ENCODE assay signal across 1 cellular context in the genomic region with DNA sequence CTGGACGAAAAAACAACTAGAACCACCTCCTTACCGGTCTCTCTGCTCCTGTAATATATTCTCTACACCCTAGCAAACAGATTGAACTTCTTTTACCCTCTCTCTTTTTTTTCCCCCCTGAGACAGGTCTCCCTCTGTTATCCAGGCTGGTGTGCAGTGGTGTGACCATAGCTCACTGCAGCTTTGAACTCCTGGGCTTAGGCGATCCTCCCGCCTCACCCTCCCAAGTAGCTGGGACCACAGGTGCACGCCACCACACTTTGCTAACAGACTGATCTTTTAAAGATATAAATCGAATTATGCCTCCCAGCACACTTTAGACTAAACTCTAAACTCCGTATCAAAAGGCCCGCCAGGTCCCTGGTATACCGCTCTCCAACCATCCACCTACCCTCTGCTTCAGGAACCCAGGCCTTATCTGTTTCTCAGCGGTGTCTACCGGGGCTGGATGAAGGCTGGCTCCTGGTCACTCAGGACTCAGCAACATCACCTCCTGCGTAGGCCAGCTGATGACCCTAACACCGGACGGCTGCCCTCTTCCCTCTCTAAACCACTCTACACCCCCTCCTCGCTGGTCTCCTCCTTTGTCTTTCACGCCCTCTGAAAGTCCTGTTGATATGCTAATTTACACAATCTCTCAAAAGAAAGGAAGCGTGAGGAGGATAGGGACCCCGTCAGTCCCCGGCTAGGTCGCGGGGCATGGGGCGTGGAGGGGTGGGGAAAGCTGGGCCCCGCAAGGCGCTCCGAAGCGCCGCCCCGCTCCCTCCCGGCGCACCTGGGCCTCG.
TF ChIP-seq lines count a peak whose summit lies in the region.

No MANE protein-coding gene starts in this region.

TF ChIP-seq in HepG2, 621 proteins besides CTCF, POLR2A, EP300 and RAD21:
- TF ChIP-seq MTF1 (CRISPR knock-in tag; IDR thresholded peaks at IDR 0.05) (no peak), AHR (CRISPR knock-in tag; IDR thresholded peaks at IDR 0.05) (0 out of 2 replicates have a peak, but pooled peaks have one; percentile 4), ZNF33A (CRISPR knock-in tag; IDR thresholded peaks at IDR 0.05; ENCODE audit: borderline replicate concordance) (0 out of 2 replicates have a peak, but pooled peaks have one; percentile 46), KLF9 (CRISPR knock-in tag; IDR thresholded peaks at IDR 0.05; ENCODE audit: low read depth) (no peak), ZNF768 (CRISPR knock-in tag; IDR thresholded peaks at IDR 0.05) (no peak), FOXK1 (CRISPR knock-in tag; IDR thresholded peaks at IDR 0.05; ENCODE audit: borderline replicate concordance, low read depth) (no peak), FOXJ3 (CRISPR knock-in tag; IDR thresholded peaks at IDR 0.05; ENCODE audit: borderline replicate concordance) (no peak), MED8 (CRISPR knock-in tag; IDR thresholded peaks at IDR 0.05; ENCODE audit: insufficient replicate concordance) (no peak), ZNF205 (CRISPR knock-in tag; IDR thresholded peaks at IDR 0.05) (peak; percentile 66; the same call in 1 of the 2 replicates), ZNF207 (IDR thresholded peaks at IDR 0.05; ENCODE audit: borderline replicate concordance) (no peak), SAFB2 (CRISPR knock-in tag; IDR thresholded peaks at IDR 0.05; ENCODE audit: borderline replicate concordance, low read depth) (no peak), ZBTB7B (CRISPR knock-in tag; IDR thresholded peaks at IDR 0.05) (no peak; the same call in 1 of the 2 replicates), ZNF891 (CRISPR knock-in tag; IDR thresholded peaks at IDR 0.05) (no peak), TBP (CRISPR knock-in tag; IDR thresholded peaks at IDR 0.05) (no peak), GTF3A (CRISPR knock-in tag; conservative IDR thresholded peaks at IDR 0.05) (no peak), KDM5A (IDR thresholded peaks at IDR 0.05; ENCODE audit: borderline replicate concordance, low read length) (0 out of 2 replicates have a peak, but pooled peaks have one; percentile 12), ZKSCAN5 (CRISPR knock-in tag; IDR thresholded peaks at IDR 0.05) (0 out of 2 replicates have a peak, but pooled peaks have one; percentile 28), BHLHE40 (IDR thresholded peaks at IDR 0.05; ENCODE audit: low read length) (no peak), PHB2 (IDR thresholded peaks at IDR 0.05; ENCODE audit: partially characterized antibody) (no peak), ZNF337 (CRISPR knock-in tag; IDR thresholded peaks at IDR 0.05; ENCODE audit: borderline replicate concordance, low read depth) (no peak), BRCA1 (CRISPR knock-in tag; IDR thresholded peaks at IDR 0.05) (no peak), ZNF501 (CRISPR knock-in tag; IDR thresholded peaks at IDR 0.05) (no peak), U2AF1 (optimal IDR thresholded peaks at IDR 0.05; ENCODE audit: low read depth, low read length) (no peak), MTA3 (CRISPR knock-in tag; IDR thresholded peaks at IDR 0.05) (no peak), FOXO1 (CRISPR knock-in tag; IDR thresholded peaks at IDR 0.05) (no peak), PAF1 (CRISPR knock-in tag; IDR thresholded peaks at IDR 0.05) (no peak), ZNF460 (CRISPR knock-in tag; IDR thresholded peaks at IDR 0.05; ENCODE audit: borderline replicate concordance) (peak; percentile 93), KLF11 (CRISPR knock-in tag; IDR thresholded peaks at IDR 0.05) (no peak), RFX3 (CRISPR knock-in tag; IDR thresholded peaks at IDR 0.05) (no peak), TARDBP (CRISPR knock-in tag; IDR thresholded peaks at IDR 0.05) (0 out of 2 replicates have a peak, but pooled peaks have one; percentile 17), ONECUT2 (CRISPR knock-in tag; IDR thresholded peaks at IDR 0.05) (no peak), SP2 (CRISPR knock-in tag; IDR thresholded peaks at IDR 0.05) (no peak), ZNF670 (CRISPR knock-in tag; IDR thresholded peaks at IDR 0.05; ENCODE audit: borderline replicate concordance) (0 out of 2 replicates have a peak, but pooled peaks have one; percentile 33), IRX3 (CRISPR knock-in tag; IDR thresholded peaks at IDR 0.05; ENCODE audit: borderline replicate concordance, low read depth) (0 out of 2 replicates have a peak, but pooled peaks have one; percentile 9), TEAD2 (CRISPR knock-in tag; IDR thresholded peaks at IDR 0.05) (no peak), KDM5B (CRISPR knock-in tag; IDR thresholded peaks at IDR 0.05; ENCODE audit: borderline replicate concordance) (no peak), CEBPB (IDR thresholded peaks at IDR 0.05; ENCODE audit: borderline replicate concordance, low read depth, low read length) (no peak), ZNF629 (CRISPR knock-in tag; conservative IDR thresholded peaks at IDR 0.05) (no peak)
- TF ChIP-seq, protein P1, sequence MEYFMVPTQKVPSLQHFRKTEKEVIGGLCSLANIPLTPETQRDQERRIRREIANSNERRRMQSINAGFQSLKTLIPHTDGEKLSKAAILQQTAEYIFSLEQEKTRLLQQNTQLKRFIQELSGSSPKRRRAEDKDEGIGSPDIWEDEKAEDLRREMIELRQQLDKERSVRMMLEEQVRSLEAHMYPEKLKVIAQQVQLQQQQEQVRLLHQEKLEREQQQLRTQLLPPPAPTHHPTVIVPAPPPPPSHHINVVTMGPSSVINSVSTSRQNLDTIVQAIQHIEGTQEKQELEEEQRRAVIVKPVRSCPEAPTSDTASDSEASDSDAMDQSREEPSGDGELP (IDR thresholded peaks at IDR 0.05; ENCODE audit: borderline replicate concordance, low read depth) = peak; percentile 52; the same call in 1 of the 2 replicates
- TF ChIP-seq, protein P2, sequence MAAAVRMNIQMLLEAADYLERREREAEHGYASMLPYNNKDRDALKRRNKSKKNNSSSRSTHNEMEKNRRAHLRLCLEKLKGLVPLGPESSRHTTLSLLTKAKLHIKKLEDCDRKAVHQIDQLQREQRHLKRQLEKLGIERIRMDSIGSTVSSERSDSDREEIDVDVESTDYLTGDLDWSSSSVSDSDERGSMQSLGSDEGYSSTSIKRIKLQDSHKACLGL (CRISPR knock-in tag; IDR thresholded peaks at IDR 0.05) = 0 out of 2 replicates have a peak, but pooled peaks have one; percentile 7
- TF ChIP-seq, protein P3, sequence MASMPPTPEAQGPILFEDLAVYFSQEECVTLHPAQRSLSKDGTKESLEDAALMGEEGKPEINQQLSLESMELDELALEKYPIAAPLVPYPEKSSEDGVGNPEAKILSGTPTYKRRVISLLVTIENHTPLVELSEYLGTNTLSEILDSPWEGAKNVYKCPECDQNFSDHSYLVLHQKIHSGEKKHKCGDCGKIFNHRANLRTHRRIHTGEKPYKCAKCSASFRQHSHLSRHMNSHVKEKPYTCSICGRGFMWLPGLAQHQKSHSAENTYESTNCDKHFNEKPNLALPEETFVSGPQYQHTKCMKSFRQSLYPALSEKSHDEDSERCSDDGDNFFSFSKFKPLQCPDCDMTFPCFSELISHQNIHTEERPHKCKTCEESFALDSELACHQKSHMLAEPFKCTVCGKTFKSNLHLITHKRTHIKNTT (CRISPR knock-in tag; IDR thresholded peaks at IDR 0.05) = no peak
- TF ChIP-seq, protein P4, sequence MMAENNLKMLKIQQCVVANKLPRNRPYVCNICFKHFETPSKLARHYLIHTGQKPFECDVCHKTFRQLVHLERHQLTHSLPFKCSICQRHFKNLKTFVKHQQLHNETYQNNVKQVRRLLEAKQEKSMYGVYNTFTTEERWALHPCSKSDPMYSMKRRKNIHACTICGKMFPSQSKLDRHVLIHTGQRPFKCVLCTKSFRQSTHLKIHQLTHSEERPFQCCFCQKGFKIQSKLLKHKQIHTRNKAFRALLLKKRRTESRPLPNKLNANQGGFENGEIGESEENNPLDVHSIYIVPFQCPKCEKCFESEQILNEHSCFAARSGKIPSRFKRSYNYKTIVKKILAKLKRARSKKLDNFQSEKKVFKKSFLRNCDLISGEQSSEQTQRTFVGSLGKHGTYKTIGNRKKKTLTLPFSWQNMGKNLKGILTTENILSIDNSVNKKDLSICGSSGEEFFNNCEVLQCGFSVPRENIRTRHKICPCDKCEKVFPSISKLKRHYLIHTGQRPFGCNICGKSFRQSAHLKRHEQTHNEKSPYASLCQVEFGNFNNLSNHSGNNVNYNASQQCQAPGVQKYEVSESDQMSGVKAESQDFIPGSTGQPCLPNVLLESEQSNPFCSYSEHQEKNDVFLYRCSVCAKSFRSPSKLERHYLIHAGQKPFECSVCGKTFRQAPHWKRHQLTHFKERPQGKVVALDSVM (CRISPR knock-in tag; IDR thresholded peaks at IDR 0.05) = no peak
- TF ChIP-seq, protein P5, sequence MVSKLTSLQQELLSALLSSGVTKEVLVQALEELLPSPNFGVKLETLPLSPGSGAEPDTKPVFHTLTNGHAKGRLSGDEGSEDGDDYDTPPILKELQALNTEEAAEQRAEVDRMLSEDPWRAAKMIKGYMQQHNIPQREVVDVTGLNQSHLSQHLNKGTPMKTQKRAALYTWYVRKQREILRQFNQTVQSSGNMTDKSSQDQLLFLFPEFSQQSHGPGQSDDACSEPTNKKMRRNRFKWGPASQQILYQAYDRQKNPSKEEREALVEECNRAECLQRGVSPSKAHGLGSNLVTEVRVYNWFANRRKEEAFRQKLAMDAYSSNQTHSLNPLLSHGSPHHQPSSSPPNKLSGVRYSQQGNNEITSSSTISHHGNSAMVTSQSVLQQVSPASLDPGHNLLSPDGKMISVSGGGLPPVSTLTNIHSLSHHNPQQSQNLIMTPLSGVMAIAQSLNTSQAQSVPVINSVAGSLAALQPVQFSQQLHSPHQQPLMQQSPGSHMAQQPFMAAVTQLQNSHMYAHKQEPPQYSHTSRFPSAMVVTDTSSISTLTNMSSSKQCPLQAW (CRISPR knock-in tag; IDR thresholded peaks at IDR 0.05) = no peak
- TF ChIP-seq, protein P6, sequence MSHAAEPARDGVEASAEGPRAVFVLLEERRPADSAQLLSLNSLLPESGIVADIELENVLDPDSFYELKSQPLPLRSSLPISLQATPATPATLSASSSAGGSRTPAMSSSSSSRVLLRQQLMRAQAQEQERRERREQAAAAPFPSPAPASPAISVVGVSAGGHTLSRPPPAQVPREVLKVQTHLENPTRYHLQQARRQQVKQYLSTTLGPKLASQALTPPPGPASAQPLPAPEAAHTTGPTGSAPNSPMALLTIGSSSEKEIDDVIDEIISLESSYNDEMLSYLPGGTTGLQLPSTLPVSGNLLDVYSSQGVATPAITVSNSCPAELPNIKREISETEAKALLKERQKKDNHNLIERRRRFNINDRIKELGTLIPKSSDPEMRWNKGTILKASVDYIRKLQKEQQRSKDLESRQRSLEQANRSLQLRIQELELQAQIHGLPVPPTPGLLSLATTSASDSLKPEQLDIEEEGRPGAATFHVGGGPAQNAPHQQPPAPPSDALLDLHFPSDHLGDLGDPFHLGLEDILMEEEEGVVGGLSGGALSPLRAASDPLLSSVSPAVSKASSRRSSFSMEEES (CRISPR knock-in tag; IDR thresholded peaks at IDR 0.05) = no peak
- TF ChIP-seq, protein P7, sequence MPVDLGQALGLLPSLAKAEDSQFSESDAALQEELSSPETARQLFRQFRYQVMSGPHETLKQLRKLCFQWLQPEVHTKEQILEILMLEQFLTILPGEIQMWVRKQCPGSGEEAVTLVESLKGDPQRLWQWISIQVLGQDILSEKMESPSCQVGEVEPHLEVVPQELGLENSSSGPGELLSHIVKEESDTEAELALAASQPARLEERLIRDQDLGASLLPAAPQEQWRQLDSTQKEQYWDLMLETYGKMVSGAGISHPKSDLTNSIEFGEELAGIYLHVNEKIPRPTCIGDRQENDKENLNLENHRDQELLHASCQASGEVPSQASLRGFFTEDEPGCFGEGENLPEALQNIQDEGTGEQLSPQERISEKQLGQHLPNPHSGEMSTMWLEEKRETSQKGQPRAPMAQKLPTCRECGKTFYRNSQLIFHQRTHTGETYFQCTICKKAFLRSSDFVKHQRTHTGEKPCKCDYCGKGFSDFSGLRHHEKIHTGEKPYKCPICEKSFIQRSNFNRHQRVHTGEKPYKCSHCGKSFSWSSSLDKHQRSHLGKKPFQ (CRISPR knock-in tag; IDR thresholded peaks at IDR 0.05; ENCODE audit: insufficient replicate concordance) = peak; percentile 16
- TF ChIP-seq, protein P8, sequence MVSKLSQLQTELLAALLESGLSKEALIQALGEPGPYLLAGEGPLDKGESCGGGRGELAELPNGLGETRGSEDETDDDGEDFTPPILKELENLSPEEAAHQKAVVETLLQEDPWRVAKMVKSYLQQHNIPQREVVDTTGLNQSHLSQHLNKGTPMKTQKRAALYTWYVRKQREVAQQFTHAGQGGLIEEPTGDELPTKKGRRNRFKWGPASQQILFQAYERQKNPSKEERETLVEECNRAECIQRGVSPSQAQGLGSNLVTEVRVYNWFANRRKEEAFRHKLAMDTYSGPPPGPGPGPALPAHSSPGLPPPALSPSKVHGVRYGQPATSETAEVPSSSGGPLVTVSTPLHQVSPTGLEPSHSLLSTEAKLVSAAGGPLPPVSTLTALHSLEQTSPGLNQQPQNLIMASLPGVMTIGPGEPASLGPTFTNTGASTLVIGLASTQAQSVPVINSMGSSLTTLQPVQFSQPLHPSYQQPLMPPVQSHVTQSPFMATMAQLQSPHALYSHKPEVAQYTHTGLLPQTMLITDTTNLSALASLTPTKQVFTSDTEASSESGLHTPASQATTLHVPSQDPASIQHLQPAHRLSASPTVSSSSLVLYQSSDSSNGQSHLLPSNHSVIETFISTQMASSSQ (IDR thresholded peaks at IDR 0.05; ENCODE audit: low read depth) = no peak
- TF ChIP-seq, protein P8 (CRISPR knock-in tag; IDR thresholded peaks at IDR 0.05; ENCODE audit: borderline replicate concordance) = 0 out of 2 replicates have a peak, but pooled peaks have one; percentile 6
TF ChIP-seq in HepG2: peak in this region for 13.
